24 cellular contexts compared by ENCODE assay signal in the genomic region with DNA sequence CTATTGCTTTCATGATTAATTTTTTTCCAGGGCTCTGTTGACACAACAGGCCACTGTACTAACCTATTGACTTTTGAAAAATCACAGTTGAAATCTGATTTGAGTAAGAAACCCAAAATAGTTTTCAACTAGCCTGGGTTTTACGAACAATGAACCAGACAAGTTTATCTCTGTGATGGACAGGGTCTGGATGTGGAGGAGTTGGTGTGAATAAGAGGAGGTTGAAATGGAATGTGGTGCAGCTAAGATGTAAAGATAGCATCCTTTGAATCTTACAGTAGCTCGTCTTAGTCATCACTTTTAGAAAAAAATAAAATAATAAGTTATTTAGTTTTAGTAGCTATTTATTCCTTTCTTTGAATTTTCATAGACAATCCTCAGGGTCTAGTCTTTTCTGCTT. TPM values are rescaled to one million over a fixed set of nuclear protein-coding genes. Genes with fewer than 3 reads are reported as not detected.
DNase-seq lines count a peak whose midpoint lies in the region; TF ChIP-seq lines count a peak whose summit lies in the region.
"Had no signal": no experiment of that assay in that cellular context is flagged by ENCODE, and none has a peak within 500 bp of the region (broad histone marks: within the 10 kb centered on the region; RNA-seq: fewer than 3 reads in every experiment).

No MANE protein-coding gene starts in this region.

- DNase-seq in RPMI7951 (ENCODE audit: low read depth) (peak; percentile 60), brain microvascular endothelial cell (peak; percentile 35), left kidney (ENCODE audit: low read depth, low spot score) (peak; percentile 35), hypothalamus (lab: John Stamatoyannopoulos, UW) (no peak), A172 (ENCODE audit: low spot score) (no peak), dorsolateral prefrontal cortex (no peak), endodermal cell (no peak)
- DNase-seq: 8988T; CD4-positive, CD25-positive, alpha-beta regulatory T cell; GOT3; HFFc6; KBM-7; MG63; NCI-H2029; NCI-H446 treated with DMSO at 0.1 percent for 48 hours; NCI-H526; NCI-H82; NK-92 treated with Interleukin-12 subunit alpha and Interleukin-12 subunit beta, amount 100 ng/mL, for 24 hours; PC-9; SHP77 had no signal

- H3K27ac ChIP-seq in BLaER1 treated with 17β-estradiol and CSF1 and Interleukin-3, amounts not matched to agents 10 nM and 100 nM = no peak overlapping the region
- H3K27ac ChIP-seq in brain microvascular endothelial cell (no peak overlapping the region), dorsolateral prefrontal cortex (no peak overlapping the region), endodermal cell (ENCODE audit: low read depth, low read length) (no peak overlapping the region)
- H3K27ac ChIP-seq: PC-9, RWPE1 had no signal

- no peak overlapping the region for H3K27ac Mint-ChIP-seq in endodermal cell
- H3K27ac Mint-ChIP-seq: CD4-positive, CD25-positive, alpha-beta regulatory T cell; HFFc6 had no signal

- H4K20me1 ChIP-seq in BLaER1 treated with 17β-estradiol and CSF1 and Interleukin-3, amounts not matched to agents 10 nM and 100 nM = no peaks in the 10 kb centered on the region

- H3K9ac ChIP-seq in BLaER1 treated with 17β-estradiol and CSF1 and Interleukin-3, amounts not matched to agents 10 nM and 100 nM = no peak overlapping the region
- no peak overlapping the region for H3K9ac ChIP-seq in endodermal cell (ENCODE audit: extremely low read depth, low read length, poor library complexity, severe bottlenecking)

- peaks cover 9 to 62% (median 20%) of the 10 kb centered on the region in 10 experiments for H3K4me1 ChIP-seq in BLaER1 treated with 17β-estradiol and CSF1 and Interleukin-3, amounts not matched to agents 10 nM and 100 nM
- H3K4me1 ChIP-seq in endodermal cell (ENCODE audit: control insufficient read depth, insufficient read depth, low read length) = no peaks in the 10 kb centered on the region
- H3K4me1 ChIP-seq: HAP-1 had no signal

- H3K27me3 Mint-ChIP-seq in endodermal cell (ENCODE audit: insufficient read depth) = peaks cover 85% of the 10 kb centered on the region

- no peaks in the 10 kb centered on the region for H3K9me3 Mint-ChIP-seq in endodermal cell
- H3K9me3 Mint-ChIP-seq: HFFc6 had no signal

- H3K4me3 ChIP-seq in BLaER1 treated with 17β-estradiol and CSF1 and Interleukin-3, amounts not matched to agents 10 nM and 100 nM = no peak overlapping the region
- no peak overlapping the region for H3K4me3 ChIP-seq in brain microvascular endothelial cell (ENCODE audit: low read depth, low read length)
- H3K4me3 ChIP-seq in dorsolateral prefrontal cortex = no peak overlapping the region
- no peak overlapping the region for H3K4me3 ChIP-seq in endodermal cell (ENCODE audit: low read length)
- H3K4me3 ChIP-seq: HAP-1, MG63, PC-9 had no signal

- H3K27me3 ChIP-seq in BLaER1 treated with 17β-estradiol and CSF1 and Interleukin-3, amounts not matched to agents 10 nM and 100 nM = peaks cover 0 to 9% (median 0%) of the 10 kb centered on the region in 11 experiments; a peak in 3 of 22 replicates
- H3K27me3 ChIP-seq in brain microvascular endothelial cell (replicated peaks) (no peaks in the 10 kb centered on the region), dorsolateral prefrontal cortex (no peaks in the 10 kb centered on the region), endodermal cell (ENCODE audit: control insufficient read depth, insufficient read depth, low read length, poor library complexity, severe bottlenecking) (peaks cover 82% of the 10 kb centered on the region)

- no peak overlapping the region for H3K4me3 Mint-ChIP-seq in endodermal cell
- H3K4me3 Mint-ChIP-seq: CD4-positive, CD25-positive, alpha-beta regulatory T cell; HFFc6 had no signal

- H3K36me3 ChIP-seq in BLaER1 treated with 17β-estradiol and CSF1 and Interleukin-3, amounts not matched to agents 10 nM and 100 nM = no peaks in the 10 kb centered on the region
- H3K36me3 ChIP-seq in brain microvascular endothelial cell (replicated peaks) (no peaks in the 10 kb centered on the region), endodermal cell (ENCODE audit: control insufficient read depth, insufficient read depth, low read length) (no peaks in the 10 kb centered on the region)
- H3K36me3 ChIP-seq: HAP-1, MG63 had no signal

- H3K4me2 ChIP-seq in BLaER1 treated with 17β-estradiol and CSF1 and Interleukin-3, amounts not matched to agents 10 nM and 100 nM = peak overlapping the region in 9 of 11 experiments; percentile 43 to 87 (median 71); a peak in 14 of 22 replicates
- H3K4me2 ChIP-seq: PC-9 had no signal

- no peaks in the 10 kb centered on the region for H3K4me1 Mint-ChIP-seq in endodermal cell
- H3K4me1 Mint-ChIP-seq: CD4-positive, CD25-positive, alpha-beta regulatory T cell had no signal

- H3K9me3 ChIP-seq in BLaER1 treated with 17β-estradiol and CSF1 and Interleukin-3, amounts not matched to agents 10 nM and 100 nM (replicated peaks in 1 of 11) = no peaks in the 10 kb centered on the region
- no peaks in the 10 kb centered on the region for H3K9me3 ChIP-seq in endodermal cell (ENCODE audit: control insufficient read depth, low read length)
- H3K9me3 ChIP-seq: HAP-1, MG63 had no signal

- intact Hi-C loops in dorsolateral prefrontal cortex (cut with DNase I) = no loop called here

- TF ChIP-seq CTCF in brain microvascular endothelial cell (IDR thresholded peaks at IDR 0.05; ENCODE audit: low read depth, low read length, missing control alignments) (no peak), dorsolateral prefrontal cortex (IDR thresholded peaks at IDR 0.05 in 54 of 56, conservative IDR thresholded peaks at IDR 0.05 in 2 of 56; ENCODE audit: low read depth in 1 of 56, partially characterized antibody in 56 of 56) (no peak), endodermal cell (conservative IDR thresholded peaks at IDR 0.05) (no peak)

- in situ Hi-C loops in brain microvascular endothelial cell (cut with HindIII; ENCODE audit: low pct_ligation_motif_present, low sequenced_read_pairs) = no loop called here

- 83 to 90% methylated on average over 1 of the region's 2 CpGs for WGBS in endodermal cell (ENCODE audit: insufficient coverage in 1 of 2, insufficient read length in 1 of 2), 2 experiments

- H3K36me3 Mint-ChIP-seq in endodermal cell (ENCODE audit: low read depth) = no peaks in the 10 kb centered on the region
- H3K36me3 Mint-ChIP-seq: CD4-positive, CD25-positive, alpha-beta regulatory T cell had no signal

RNA-seq across cellular contexts. Expression of a gene that starts 8.3 kb away (rescaled TPM):
- total RNA-seq in RPMI7951 (2014; rRNA removed; shearing (Covaris generic)) = 0.24 and 1.4 TPM in 2 replicates
- not detected in 2 replicates for total RNA-seq in A172 (2014; rRNA removed; shearing (Covaris generic))
- total RNA-seq in dorsolateral prefrontal cortex (1 to 10 TPM in 90 of 120 experiments, under 1 TPM in 30; 0.33 to 4.9 (median 1.7) TPM), endodermal cell (1 to 10 TPM; 1.4 to 1.6 TPM)
- 0.75 TPM for polyA plus RNA-seq in endodermal cell (2013, experiment 1 of 2)
- polyA plus RNA-seq in endodermal cell (2013, experiment 2 of 2) = 1.7 TPM
- total RNA-seq: CD4-positive, CD25-positive, alpha-beta regulatory T cell; HFFc6; PC-9 had no signal
- polyA plus RNA-seq: BJ; CD4-positive, CD25-positive, alpha-beta regulatory T cell had no signal

Comparison
In these comparisons a context has a peak if more than half of its experiments do, and no peak if none do; other contexts are left out.
1. DNase-seq: peak in RPMI7951 (single experiment), brain microvascular endothelial cell (single experiment) and left kidney (single experiment); none in hypothalamus (0 of 51), A172 (single experiment), dorsolateral prefrontal cortex (0 of 10) and endodermal cell (single experiment).